In genomic region chr19:45506991-45507863, GRCh38 we compare ENCODE assay signal across 1 cellular context.
TF ChIP-seq lines count a peak whose summit lies in the region.

TSS of gene VASP (plus strand) at chr19:45507479. CDS start at chr19:45507772, 293 bp downstream.

TF ChIP-seq in K562, 482 proteins besides CTCF, POLR2A, EP300 and RAD21 (continued from another document and continues in another):
- TF ChIP-seq, protein P1, sequence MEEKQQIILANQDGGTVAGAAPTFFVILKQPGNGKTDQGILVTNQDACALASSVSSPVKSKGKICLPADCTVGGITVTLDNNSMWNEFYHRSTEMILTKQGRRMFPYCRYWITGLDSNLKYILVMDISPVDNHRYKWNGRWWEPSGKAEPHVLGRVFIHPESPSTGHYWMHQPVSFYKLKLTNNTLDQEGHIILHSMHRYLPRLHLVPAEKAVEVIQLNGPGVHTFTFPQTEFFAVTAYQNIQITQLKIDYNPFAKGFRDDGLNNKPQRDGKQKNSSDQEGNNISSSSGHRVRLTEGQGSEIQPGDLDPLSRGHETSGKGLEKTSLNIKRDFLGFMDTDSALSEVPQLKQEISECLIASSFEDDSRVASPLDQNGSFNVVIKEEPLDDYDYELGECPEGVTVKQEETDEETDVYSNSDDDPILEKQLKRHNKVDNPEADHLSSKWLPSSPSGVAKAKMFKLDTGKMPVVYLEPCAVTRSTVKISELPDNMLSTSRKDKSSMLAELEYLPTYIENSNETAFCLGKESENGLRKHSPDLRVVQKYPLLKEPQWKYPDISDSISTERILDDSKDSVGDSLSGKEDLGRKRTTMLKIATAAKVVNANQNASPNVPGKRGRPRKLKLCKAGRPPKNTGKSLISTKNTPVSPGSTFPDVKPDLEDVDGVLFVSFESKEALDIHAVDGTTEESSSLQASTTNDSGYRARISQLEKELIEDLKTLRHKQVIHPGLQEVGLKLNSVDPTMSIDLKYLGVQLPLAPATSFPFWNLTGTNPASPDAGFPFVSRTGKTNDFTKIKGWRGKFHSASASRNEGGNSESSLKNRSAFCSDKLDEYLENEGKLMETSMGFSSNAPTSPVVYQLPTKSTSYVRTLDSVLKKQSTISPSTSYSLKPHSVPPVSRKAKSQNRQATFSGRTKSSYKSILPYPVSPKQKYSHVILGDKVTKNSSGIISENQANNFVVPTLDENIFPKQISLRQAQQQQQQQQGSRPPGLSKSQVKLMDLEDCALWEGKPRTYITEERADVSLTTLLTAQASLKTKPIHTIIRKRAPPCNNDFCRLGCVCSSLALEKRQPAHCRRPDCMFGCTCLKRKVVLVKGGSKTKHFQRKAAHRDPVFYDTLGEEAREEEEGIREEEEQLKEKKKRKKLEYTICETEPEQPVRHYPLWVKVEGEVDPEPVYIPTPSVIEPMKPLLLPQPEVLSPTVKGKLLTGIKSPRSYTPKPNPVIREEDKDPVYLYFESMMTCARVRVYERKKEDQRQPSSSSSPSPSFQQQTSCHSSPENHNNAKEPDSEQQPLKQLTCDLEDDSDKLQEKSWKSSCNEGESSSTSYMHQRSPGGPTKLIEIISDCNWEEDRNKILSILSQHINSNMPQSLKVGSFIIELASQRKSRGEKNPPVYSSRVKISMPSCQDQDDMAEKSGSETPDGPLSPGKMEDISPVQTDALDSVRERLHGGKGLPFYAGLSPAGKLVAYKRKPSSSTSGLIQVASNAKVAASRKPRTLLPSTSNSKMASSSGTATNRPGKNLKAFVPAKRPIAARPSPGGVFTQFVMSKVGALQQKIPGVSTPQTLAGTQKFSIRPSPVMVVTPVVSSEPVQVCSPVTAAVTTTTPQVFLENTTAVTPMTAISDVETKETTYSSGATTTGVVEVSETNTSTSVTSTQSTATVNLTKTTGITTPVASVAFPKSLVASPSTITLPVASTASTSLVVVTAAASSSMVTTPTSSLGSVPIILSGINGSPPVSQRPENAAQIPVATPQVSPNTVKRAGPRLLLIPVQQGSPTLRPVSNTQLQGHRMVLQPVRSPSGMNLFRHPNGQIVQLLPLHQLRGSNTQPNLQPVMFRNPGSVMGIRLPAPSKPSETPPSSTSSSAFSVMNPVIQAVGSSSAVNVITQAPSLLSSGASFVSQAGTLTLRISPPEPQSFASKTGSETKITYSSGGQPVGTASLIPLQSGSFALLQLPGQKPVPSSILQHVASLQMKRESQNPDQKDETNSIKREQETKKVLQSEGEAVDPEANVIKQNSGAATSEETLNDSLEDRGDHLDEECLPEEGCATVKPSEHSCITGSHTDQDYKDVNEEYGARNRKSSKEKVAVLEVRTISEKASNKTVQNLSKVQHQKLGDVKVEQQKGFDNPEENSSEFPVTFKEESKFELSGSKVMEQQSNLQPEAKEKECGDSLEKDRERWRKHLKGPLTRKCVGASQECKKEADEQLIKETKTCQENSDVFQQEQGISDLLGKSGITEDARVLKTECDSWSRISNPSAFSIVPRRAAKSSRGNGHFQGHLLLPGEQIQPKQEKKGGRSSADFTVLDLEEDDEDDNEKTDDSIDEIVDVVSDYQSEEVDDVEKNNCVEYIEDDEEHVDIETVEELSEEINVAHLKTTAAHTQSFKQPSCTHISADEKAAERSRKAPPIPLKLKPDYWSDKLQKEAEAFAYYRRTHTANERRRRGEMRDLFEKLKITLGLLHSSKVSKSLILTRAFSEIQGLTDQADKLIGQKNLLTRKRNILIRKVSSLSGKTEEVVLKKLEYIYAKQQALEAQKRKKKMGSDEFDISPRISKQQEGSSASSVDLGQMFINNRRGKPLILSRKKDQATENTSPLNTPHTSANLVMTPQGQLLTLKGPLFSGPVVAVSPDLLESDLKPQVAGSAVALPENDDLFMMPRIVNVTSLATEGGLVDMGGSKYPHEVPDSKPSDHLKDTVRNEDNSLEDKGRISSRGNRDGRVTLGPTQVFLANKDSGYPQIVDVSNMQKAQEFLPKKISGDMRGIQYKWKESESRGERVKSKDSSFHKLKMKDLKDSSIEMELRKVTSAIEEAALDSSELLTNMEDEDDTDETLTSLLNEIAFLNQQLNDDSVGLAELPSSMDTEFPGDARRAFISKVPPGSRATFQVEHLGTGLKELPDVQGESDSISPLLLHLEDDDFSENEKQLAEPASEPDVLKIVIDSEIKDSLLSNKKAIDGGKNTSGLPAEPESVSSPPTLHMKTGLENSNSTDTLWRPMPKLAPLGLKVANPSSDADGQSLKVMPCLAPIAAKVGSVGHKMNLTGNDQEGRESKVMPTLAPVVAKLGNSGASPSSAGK (IDR thresholded peaks at IDR 0.05): no peak; the same call in 1 of the 2 replicates
- TF ChIP-seq THAP7 (CRISPR knock-in tag; IDR thresholded peaks at IDR 0.05) (no peak), JUN (IDR thresholded peaks at IDR 0.05; ENCODE audit: borderline replicate concordance, low read depth, low read length) (peak; percentile 71; the same call in 1 of the 2 replicates), JUN (CRISPR knock-in tag; IDR thresholded peaks at IDR 0.05; ENCODE audit: borderline replicate concordance) (no peak), TCF3 (CRISPR knock-in tag; IDR thresholded peaks at IDR 0.05) (no peak), BRF1 (IDR thresholded peaks at IDR 0.05; ENCODE audit: borderline replicate concordance, extremely low read depth, insufficient read length) (no peak), TCF15 (CRISPR knock-in tag; IDR thresholded peaks at IDR 0.05) (no peak), SETDB1 (IDR thresholded peaks at IDR 0.05; ENCODE audit: low read length) (no peak), ZBTB9 (CRISPR knock-in tag; IDR thresholded peaks at IDR 0.05) (no peak; the same call in 1 of the 2 replicates), ZNF23 (CRISPR knock-in tag; IDR thresholded peaks at IDR 0.05) (no peak), PML (IDR thresholded peaks at IDR 0.05; ENCODE audit: low read length) (peak; percentile 83), ZNF124 (CRISPR knock-in tag; IDR thresholded peaks at IDR 0.05) (no peak), CBFA2T3 (IDR thresholded peaks at IDR 0.05) (no peak), CBX8 (IDR thresholded peaks at IDR 0.05; ENCODE audit: borderline replicate concordance, extremely low read depth, low read depth, low read length, poor library complexity, severe bottlenecking) (no peak), EGR1 (conservative IDR thresholded peaks at IDR 0.05) (peak; percentile 86), ZNF143 (CRISPR knock-in tag; IDR thresholded peaks at IDR 0.05) (peak; percentile 89), NELFE (IDR thresholded peaks at IDR 0.05; ENCODE audit: insufficient read depth, insufficient read length) (no peak), ELF2 (CRISPR knock-in tag; IDR thresholded peaks at IDR 0.05) (peak; percentile 40; the same call in 1 of the 2 replicates), SUPT5H (IDR thresholded peaks at IDR 0.05) (peak; percentile 96), NFIC (IDR thresholded peaks at IDR 0.05) (peak; percentile 33), ZNF584 (CRISPR knock-in tag; IDR thresholded peaks at IDR 0.05; ENCODE audit: low read depth) (no peak), ATF4 (CRISPR knock-in tag; IDR thresholded peaks at IDR 0.05) (no peak), NCOR1 (IDR thresholded peaks at IDR 0.05) (peak; percentile 27; the same call in 1 of the 2 replicates), NFYB (IDR thresholded peaks at IDR 0.05; ENCODE audit: extremely low read depth, insufficient read length) (no peak), HNRNPL (IDR thresholded peaks at IDR 0.05; ENCODE audit: low read depth, low read length) (no peak), EWSR1 (IDR thresholded peaks at IDR 0.05; ENCODE audit: borderline replicate concordance, low read depth, partially characterized antibody) (no peak), JUNB (CRISPR knock-in tag; conservative IDR thresholded peaks at IDR 0.05) (no peak), ZNF586 (CRISPR knock-in tag; conservative IDR thresholded peaks at IDR 0.05) (no peak), HIVEP1 (CRISPR knock-in tag; IDR thresholded peaks at IDR 0.05) (no peak), MCM3 (IDR thresholded peaks at IDR 0.05) (no peak), LCOR (CRISPR knock-in tag; IDR thresholded peaks at IDR 0.05) (peak; percentile 90), NFE2L1 (tag; IDR thresholded peaks at IDR 0.05; ENCODE audit: borderline replicate concordance, low read depth) (no peak), ZEB2 (IDR thresholded peaks at IDR 0.05) (no peak), SAFB (IDR thresholded peaks at IDR 0.05; ENCODE audit: borderline replicate concordance, low read depth, low read length) (no peak), XRCC4 (IDR thresholded peaks at IDR 0.05; ENCODE audit: extremely low read depth, insufficient read depth, insufficient read length) (no peak), PCBP2 (IDR thresholded peaks at IDR 0.05; ENCODE audit: low read depth, low read length, poor library complexity, severe bottlenecking) (no peak), ARID2 (IDR thresholded peaks at IDR 0.05) (no peak), MEF2A (IDR thresholded peaks at IDR 0.05; ENCODE audit: control insufficient read depth, low read depth, low read length) (no peak)
- TF ChIP-seq, protein P2, sequence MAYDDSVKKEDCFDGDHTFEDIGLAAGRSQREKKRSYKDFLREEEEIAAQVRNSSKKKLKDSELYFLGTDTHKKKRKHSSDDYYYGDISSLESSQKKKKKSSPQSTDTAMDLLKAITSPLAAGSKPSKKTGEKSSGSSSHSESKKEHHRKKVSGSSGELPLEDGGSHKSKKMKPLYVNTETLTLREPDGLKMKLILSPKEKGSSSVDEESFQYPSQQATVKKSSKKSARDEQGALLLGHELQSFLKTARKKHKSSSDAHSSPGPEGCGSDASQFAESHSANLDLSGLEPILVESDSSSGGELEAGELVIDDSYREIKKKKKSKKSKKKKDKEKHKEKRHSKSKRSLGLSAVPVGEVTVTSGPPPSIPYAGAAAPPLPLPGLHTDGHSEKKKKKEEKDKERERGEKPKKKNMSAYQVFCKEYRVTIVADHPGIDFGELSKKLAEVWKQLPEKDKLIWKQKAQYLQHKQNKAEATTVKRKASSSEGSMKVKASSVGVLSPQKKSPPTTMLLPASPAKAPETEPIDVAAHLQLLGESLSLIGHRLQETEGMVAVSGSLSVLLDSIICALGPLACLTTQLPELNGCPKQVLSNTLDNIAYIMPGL (CRISPR knock-in tag; IDR thresholded peaks at IDR 0.05): no peak
- TF ChIP-seq, protein P3, sequence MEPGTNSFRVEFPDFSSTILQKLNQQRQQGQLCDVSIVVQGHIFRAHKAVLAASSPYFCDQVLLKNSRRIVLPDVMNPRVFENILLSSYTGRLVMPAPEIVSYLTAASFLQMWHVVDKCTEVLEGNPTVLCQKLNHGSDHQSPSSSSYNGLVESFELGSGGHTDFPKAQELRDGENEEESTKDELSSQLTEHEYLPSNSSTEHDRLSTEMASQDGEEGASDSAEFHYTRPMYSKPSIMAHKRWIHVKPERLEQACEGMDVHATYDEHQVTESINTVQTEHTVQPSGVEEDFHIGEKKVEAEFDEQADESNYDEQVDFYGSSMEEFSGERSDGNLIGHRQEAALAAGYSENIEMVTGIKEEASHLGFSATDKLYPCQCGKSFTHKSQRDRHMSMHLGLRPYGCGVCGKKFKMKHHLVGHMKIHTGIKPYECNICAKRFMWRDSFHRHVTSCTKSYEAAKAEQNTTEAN (CRISPR knock-in tag; IDR thresholded peaks at IDR 0.05): no peak
